Comparison of ENCODE assay signal across 31 cellular contexts in genomic region chr9:79621916-79622575, GRCh38. TPM values are rescaled to one million over a fixed set of nuclear protein-coding genes. Genes with fewer than 3 reads are reported as not detected.
DNase-seq lines count a peak whose midpoint lies in the region; ATAC-seq, FAIRE-seq and TF ChIP-seq lines count a peak whose summit lies in the region.
"Had no signal": no experiment of that assay in that cellular context is flagged by ENCODE, and none has a peak within 500 bp of the region (broad histone marks: within the 10 kb centered on the region; RNA-seq: fewer than 3 reads in every experiment).

No MANE protein-coding gene starts in this region.

- H3K36me3 Mint-ChIP-seq in activated T-cell treated with anti-CD3 and anti-CD28 coated beads, Interleukin-2, amount 50 U/mL, for 72 hours (ENCODE audit: insufficient read depth in 2 of 2) = peaks cover 0 to 3% of the 10 kb centered on the region in 2 donors
- H3K36me3 Mint-ChIP-seq in effector memory CD8-positive, alpha-beta T cell (ENCODE audit: insufficient read depth) = peaks cover 4% of the 10 kb centered on the region

- peaks cover 0 to 51% of the 10 kb centered on the region in 2 experiments; a peak in 3 of 4 replicates for H3K79me2 ChIP-seq in H1 (ENCODE audit: control insufficient read depth in 1 of 2, insufficient read depth in 2 of 2, low read length in 2 of 2)
- H3K79me2 ChIP-seq in trophoblast cell (ENCODE audit: control insufficient read depth, insufficient read depth, low read length, poor library complexity) = peaks cover 10% of the 10 kb centered on the region

- H3K4me3 ChIP-seq in H1 (ENCODE audit: extremely low read depth in 1 of 4, insufficient read depth in 2 of 4, low read depth in 3 of 4, low read length in 4 of 4) (no peak overlapping the region), trophoblast cell (ENCODE audit: low read depth, low read length) (no peak overlapping the region)
- H3K4me3 ChIP-seq: GM23248, left lung, Peyer's patch, thoracic aorta had no signal

- H2AFZ ChIP-seq in H1 (ENCODE audit: low read length) (no peak overlapping the region), trophoblast cell (ENCODE audit: insufficient read depth, low read length, poor library complexity) (no peak overlapping the region)
- H2AFZ ChIP-seq: GM23248 had no signal

- no peaks in the 10 kb centered on the region for H3K9me3 Mint-ChIP-seq in activated T-cell treated with anti-CD3 and anti-CD28 coated beads, Interleukin-2, amount 50 U/mL, for 72 hours
- H3K9me3 Mint-ChIP-seq in effector memory CD8-positive, alpha-beta T cell = no peaks in the 10 kb centered on the region
- H3K9me3 Mint-ChIP-seq: activated CD4-positive, alpha-beta memory T cell treated with anti-CD3 and anti-CD28 coated beads, Interleukin-2, amount 10 ng/mL, durations not matched to agents 7 days and 5 days; activated naive CD8-positive, alpha-beta T cell treated with anti-CD3 and anti-CD28 coated beads, Interleukin-2, amount 10 ng/mL, durations not matched to agents 7 days and 5 days; activated T-helper 2 cell treated with anti-CD3 and anti-CD28 coated beads, Interferon-gamma antibody, Interleukin-2, Interleukin-4, amounts not matched to agents 10 μg/mL and 5 μg/mL and 100 μg/mL, durations not matched to agents 14 hours and 24 hours and 36 hours had no signal

- H3K27ac Mint-ChIP-seq in activated T-cell treated with anti-CD3 and anti-CD28 coated beads, Interleukin-2, amount 50 U/mL, for 72 hours = peak overlapping the region; percentile 1
- peak overlapping the region in 1 of 2 donors; percentile 6 for H3K27ac Mint-ChIP-seq in effector memory CD8-positive, alpha-beta T cell
- H3K27ac Mint-ChIP-seq: activated CD4-positive, alpha-beta memory T cell treated with anti-CD3 and anti-CD28 coated beads, Interleukin-2, amount 10 ng/mL, durations not matched to agents 7 days and 5 days; activated naive CD8-positive, alpha-beta T cell treated with anti-CD3 and anti-CD28 coated beads, Interleukin-2, amount 10 ng/mL, durations not matched to agents 7 days and 5 days; activated T-helper 2 cell treated with anti-CD3 and anti-CD28 coated beads, Interferon-gamma antibody, Interleukin-2, Interleukin-4, amounts not matched to agents 10 μg/mL and 5 μg/mL and 100 μg/mL, durations not matched to agents 14 hours and 24 hours and 36 hours had no signal

- no peak overlapping the region for H3K4me3 Mint-ChIP-seq in activated T-cell treated with anti-CD3 and anti-CD28 coated beads, Interleukin-2, amount 50 U/mL, for 72 hours
- H3K4me3 Mint-ChIP-seq in effector memory CD8-positive, alpha-beta T cell = no peak overlapping the region
- H3K4me3 Mint-ChIP-seq: activated CD4-positive, alpha-beta memory T cell treated with anti-CD3 and anti-CD28 coated beads, Interleukin-2, amount 10 ng/mL, durations not matched to agents 7 days and 5 days; activated naive CD8-positive, alpha-beta T cell treated with anti-CD3 and anti-CD28 coated beads, Interleukin-2, amount 10 ng/mL, durations not matched to agents 7 days and 5 days; stimulated activated naive CD8-positive, alpha-beta T cell treated with anti-CD3 and anti-CD28 coated beads, Interleukin-15, Interleukin-2, amounts not matched to agents 100 ng/mL and 50 ng/mL, for 24 hours had no signal

- TF ChIP-seq RAD21 in H1 (IDR thresholded peaks at IDR 0.05 in 1 of 2, conservative IDR thresholded peaks at IDR 0.05 in 1 of 2; ENCODE audit: low read depth in 2 of 2, low read length in 2 of 2) = no peak

- no peak overlapping the region for H4K12ac ChIP-seq in trophoblast cell (ENCODE audit: low read depth, low read length)

- H3K27me3 Mint-ChIP-seq in activated T-cell treated with anti-CD3 and anti-CD28 coated beads, Interleukin-2, amount 50 U/mL, for 72 hours (ENCODE audit: low read depth) = no peaks in the 10 kb centered on the region
- H3K27me3 Mint-ChIP-seq in effector memory CD8-positive, alpha-beta T cell = no peaks in the 10 kb centered on the region
- H3K27me3 Mint-ChIP-seq: activated CD4-positive, alpha-beta memory T cell treated with anti-CD3 and anti-CD28 coated beads, Interleukin-2, amount 10 ng/mL, durations not matched to agents 7 days and 5 days; activated naive CD8-positive, alpha-beta T cell treated with anti-CD3 and anti-CD28 coated beads, Interleukin-2, amount 10 ng/mL, durations not matched to agents 7 days and 5 days; stimulated activated naive CD8-positive, alpha-beta T cell treated with anti-CD3 and anti-CD28 coated beads, Interleukin-15, Interleukin-2, amounts not matched to agents 100 ng/mL and 50 ng/mL, for 24 hours had no signal

- ATAC-seq in activated T-cell treated with anti-CD3 and anti-CD28 coated beads, Interleukin-2, amount 50 U/mL, for 72 hours (replicated peaks in 1 of 2) = no peak
- ATAC-seq in effector memory CD8-positive, alpha-beta T cell (replicated peaks) = no peak
- ATAC-seq in GM19023 (IDR thresholded peaks at IDR 0.05; ENCODE audit: unreplicated experiment) = no peak
- ATAC-seq: left lung had no signal

- H4K91ac ChIP-seq in H1 (replicated peaks; ENCODE audit: insufficient read length, low read length) (no peak overlapping the region), trophoblast cell (ENCODE audit: low read depth, low read length) (no peak overlapping the region)

- no peak overlapping the region for H3K18ac ChIP-seq in H1 (ENCODE audit: extremely low read depth, low read length)
- no peak overlapping the region for H3K18ac ChIP-seq in trophoblast cell (ENCODE audit: low read length)

- no peak overlapping the region for H3K27ac ChIP-seq in H1 (ENCODE audit: low read depth, low read length)
- H3K27ac ChIP-seq in trophoblast cell (ENCODE audit: low read depth, low read length) = no peak overlapping the region
- H3K27ac ChIP-seq: GM23248, HL-60, Peyer's patch, thoracic aorta had no signal

- no peak overlapping the region for H4K5ac ChIP-seq in H1 (ENCODE audit: insufficient read length, low read depth, low read length)

- H3K9me3 ChIP-seq in H1 (ENCODE audit: insufficient read depth in 2 of 2, low read depth in 1 of 2, low read length in 1 of 2) (no peaks in the 10 kb centered on the region), trophoblast cell (ENCODE audit: insufficient read depth, low read depth, low read length) (no peaks in the 10 kb centered on the region)
- H3K9me3 ChIP-seq: left lung, Peyer's patch, thoracic aorta had no signal

- H3K4me1 ChIP-seq in H1 (replicated peaks in 1 of 4; ENCODE audit: control insufficient read depth in 3 of 4, insufficient read depth in 4 of 4, low read length in 3 of 4) (peaks cover 0 to 4% (median 1%) of the 10 kb centered on the region in 4 experiments; a peak in 2 of 7 replicates), trophoblast cell (ENCODE audit: control insufficient read depth in 1 of 2, insufficient read depth in 2 of 2, low read length in 2 of 2) (peaks cover 6 to 9% of the 10 kb centered on the region in 2 experiments)

- H2BK20ac ChIP-seq in H1 (ENCODE audit: low read length) = no peak overlapping the region

- no peak for TF ChIP-seq POLR2A in H1 (IDR thresholded peaks at IDR 0.05; ENCODE audit: control extremely low read depth in 1 of 2, low read depth in 2 of 2, low read length in 2 of 2)

- H2BK5ac ChIP-seq in H1 (ENCODE audit: low read depth, low read length) = no peak overlapping the region
- no peak overlapping the region for H2BK5ac ChIP-seq in trophoblast cell (ENCODE audit: low read depth, low read length, poor library complexity)

- CTCF ChIA-PET in HEK293T (lab: Yijun Ruan, JAX) = no interaction called here
- CTCF ChIA-PET in H1 (lab: Charles Lee; ENCODE audit: partially characterized antibody) = no interaction called here

- H3K9ac ChIP-seq in H1 (replicated peaks in 1 of 4; ENCODE audit: extremely low read depth in 1 of 4, low read depth in 3 of 4, low read length in 3 of 4) = no peak overlapping the region
- no peak overlapping the region for H3K9ac ChIP-seq in trophoblast cell (ENCODE audit: low read length)
- H3K9ac ChIP-seq: GM23248 had no signal

- H4K8ac ChIP-seq in H1 (ENCODE audit: extremely low read depth, insufficient read depth, low read length) (no peak overlapping the region), trophoblast cell (ENCODE audit: low read depth, low read length) (no peak overlapping the region)

- no peak overlapping the region for H3K23ac ChIP-seq in H1 (ENCODE audit: insufficient read length)
- H3K23ac ChIP-seq in trophoblast cell (ENCODE audit: low read length) = no peak overlapping the region

- H2BK15ac ChIP-seq in H1 (ENCODE audit: low read length) = no peak overlapping the region

- no peaks in the 10 kb centered on the region for H3K27me3 ChIP-seq in H1 (replicated peaks in 1 of 4; ENCODE audit: control insufficient read depth in 3 of 4, extremely low read depth in 1 of 4, insufficient read depth in 3 of 4, low read length in 3 of 4)
- no peaks in the 10 kb centered on the region for H3K27me3 ChIP-seq in trophoblast cell (ENCODE audit: insufficient read depth, low read length)
- H3K27me3 ChIP-seq: left lung, Peyer's patch had no signal

- H4K20me1 ChIP-seq in H1 (replicated peaks in 1 of 2; ENCODE audit: control insufficient read depth in 1 of 2, insufficient read depth in 2 of 2, low read length in 2 of 2) = peaks cover 2 to 6% of the 10 kb centered on the region in 2 experiments

- no peaks in the 10 kb centered on the region for H3K23me2 ChIP-seq in H1 (ENCODE audit: low read depth, low read length)

- no peak for TF ChIP-seq CTCF in H1 (IDR thresholded peaks at IDR 0.05; ENCODE audit: control extremely low read depth in 1 of 3, insufficient read depth in 1 of 3, low read depth in 1 of 3, low read length in 3 of 3)

- no peak overlapping the region for H3K56ac ChIP-seq in H1 (replicated peaks; ENCODE audit: insufficient read length, low read depth, low read length)

- FAIRE-seq in H1 (lab: Jason Lieb, UNC) = no peak
- FAIRE-seq: astrocyte, islet of Langerhans, TTC549 had no signal

- H3K4me2 ChIP-seq in H1 (ENCODE audit: insufficient read depth in 1 of 2, low read depth in 2 of 2, low read length in 2 of 2) = no peak overlapping the region
- H3K4me2 ChIP-seq in trophoblast cell (ENCODE audit: low read length) = no peak overlapping the region

- POLR2A ChIA-PET in HEK293T (lab: Yijun Ruan, JAX) (no interaction called here), H1 (lab: Charles Lee; ENCODE audit: partially characterized antibody) (no interaction called here)

- H3K36me3 ChIP-seq in H1 (ENCODE audit: control insufficient read depth in 2 of 4, insufficient read depth in 4 of 4, low read length in 3 of 4) (no peaks in the 10 kb centered on the region), trophoblast cell (ENCODE audit: control insufficient read depth in 1 of 2, insufficient read depth in 2 of 2, low read length in 2 of 2) (peaks cover 0 to 4% of the 10 kb centered on the region in 2 experiments)
- H3K36me3 ChIP-seq: left lung, Peyer's patch, thoracic aorta had no signal

- H2BK120ac ChIP-seq in H1 (replicated peaks; ENCODE audit: low read depth, low read length) (no peak overlapping the region), trophoblast cell (ENCODE audit: insufficient read depth, low read length, poor library complexity) (no peak overlapping the region)

- H3K4me1 Mint-ChIP-seq in activated T-cell treated with anti-CD3 and anti-CD28 coated beads, Interleukin-2, amount 50 U/mL, for 72 hours (ENCODE audit: low read depth) = peaks cover 32% of the 10 kb centered on the region
- peaks cover 36 to 48% of the 10 kb centered on the region in 2 donors for H3K4me1 Mint-ChIP-seq in effector memory CD8-positive, alpha-beta T cell (ENCODE audit: low read depth in 2 of 2)

- no peak overlapping the region for H3K4ac ChIP-seq in H1 (replicated peaks; ENCODE audit: insufficient read length, low read depth, low read length)
- peak overlapping the region; percentile 21 for H3K4ac ChIP-seq in trophoblast cell (ENCODE audit: low read depth, low read length)

- TF ChIP-seq EP300 in H1 (IDR thresholded peaks at IDR 0.05; ENCODE audit: borderline replicate concordance in 1 of 2, low read depth in 2 of 2, low read length in 2 of 2) = no peak

- H3K79me1 ChIP-seq in H1 (ENCODE audit: low read depth, low read length) (no peaks in the 10 kb centered on the region; the same call in 1 of the 2 replicates), trophoblast cell (ENCODE audit: low read length) (no peaks in the 10 kb centered on the region)

- no peak for DNase-seq in activated T-cell treated with anti-CD3 and anti-CD28 coated beads, Interleukin-2, amount 50 U/mL, for 72 hours
- DNase-seq in activated T-cell treated with anti-CD3 and anti-CD28 coated beads for 4 hours (no peak), HEK293T (ENCODE audit: extremely low spot score) (no peak), H1 (ENCODE audit: low read depth in 1 of 2, low spot score in 2 of 2) (no peak), trophoblast cell (no peak), DMS153 (lab: John Stamatoyannopoulos, UW) (no peak)
- DNase-seq in effector memory CD8-positive, alpha-beta T cell = no peak
- DNase-seq: 8988T; activated CD4-positive, alpha-beta memory T cell treated with anti-CD3 and anti-CD28 coated beads, Interleukin-2, amount 10 ng/mL, durations not matched to agents 7 days and 5 days; activated CD4-positive, alpha-beta T cell treated with anti-CD3 and anti-CD28 coated beads for 1 hour; activated CD8-positive, alpha-beta memory T cell treated with anti-CD3 and anti-CD28 coated beads, Interleukin-2, amount 50 U/mL, for 48 hours; activated naive CD8-positive, alpha-beta T cell treated with anti-CD3 and anti-CD28 coated beads, Interleukin-2, amount 10 ng/mL, durations not matched to agents 7 days and 5 days; AML-193; COR-L47; DMS79; GF-D8; GM23248; Kasumi-1; left lung; NCI-H1436; NCI-H2107; NCI-H524 treated with DMSO at 0.1 percent for 48 hours; Peyer's patch had no signal

- H3K14ac ChIP-seq in H1 (ENCODE audit: insufficient read length) (no peak overlapping the region), trophoblast cell (ENCODE audit: low read length) (no peak overlapping the region)

- H2BK12ac ChIP-seq in H1 (ENCODE audit: low read depth, low read length) (no peak overlapping the region), trophoblast cell (ENCODE audit: low read length) (no peak overlapping the region)

- H2AK5ac ChIP-seq in H1 (ENCODE audit: low read depth, low read length) = no peak overlapping the region
- no peak overlapping the region for H2AK5ac ChIP-seq in trophoblast cell (ENCODE audit: low read length)

RNA-seq across cellular contexts. Expression of gene TLE4, which starts 50.3 kb away (rescaled TPM):
- total RNA-seq in activated T-cell treated with anti-CD3 and anti-CD28 coated beads, Interleukin-2, amount 50 U/mL, for 72 hours = 10 to 100 TPM; 35.3 to 38.5 TPM
- total RNA-seq in H1 (2021; fragmentation: NEBNext Ultra II Directional; extraction: Animal tissue kit (Norgen Biotek cat#: 25700)) = 36.9 and 39.2 TPM in 2 replicates
- polyA plus RNA-seq in H1 (2011; rRNA removed) = 32.4 and 37.2 TPM in 2 replicates
- polyA plus RNA-seq in H1 (2011; cell fraction: cytosol; rRNA removed) = 32.6 TPM
- 50.9 TPM for polyA plus RNA-seq in H1 (2011; cell fraction: nucleus; rRNA removed)
- polyA plus RNA-seq in H1 (2012, experiment 1 of 2) = 26.7 to 31.6 TPM (median 27.9 TPM) in 4 replicates
- 7.9 TPM for polyA plus RNA-seq in H1 (2012, experiment 2 of 2)
- polyA plus RNA-seq in H1 (2013, experiment 1 of 2) = 22.4 TPM
- polyA plus RNA-seq in H1 (2013, experiment 2 of 2) = 23.5 TPM
- 75.3 and 97.5 TPM in 2 replicates for polyA minus RNA-seq in H1 (2011; rRNA and poly(A)+ RNA removed)
- polyA minus RNA-seq in H1 (2011; cell fraction: cytosol; rRNA and poly(A)+ RNA removed) = 50.1 TPM
- 129 TPM for polyA minus RNA-seq in H1 (2011; cell fraction: nucleus; rRNA and poly(A)+ RNA removed)
- 103 and 108 TPM in 2 replicates for polyA plus RNA-seq in trophoblast cell (2013)
